In genomic region chr12:42935756-42936155, GRCh38 we compare ENCODE assay signal across 21 cellular contexts.
A peak's percentile ranks its signal among the peaks of the same experiment; 100 is the strongest.
DNase-seq lines count a peak whose midpoint lies in the region; ATAC-seq, FAIRE-seq and TF ChIP-seq lines count a peak whose summit lies in the region.
"Had no signal": no experiment of that assay in that cellular context is flagged by ENCODE, and none has a peak within 500 bp of the region (broad histone marks: within the 10 kb centered on the region; RNA-seq: fewer than 3 reads in every experiment).

No MANE protein-coding gene starts in this region.

- H3K27me3 Mint-ChIP-seq in HFFc6 (ENCODE audit: insufficient read depth) = no peaks in the 10 kb centered on the region; the same call in 1 of the 2 replicates
- H3K27me3 Mint-ChIP-seq: activated T-helper 17 cell treated with anti-CD3 and anti-CD28 coated beads, Interleukin-2, amount 50 U/mL, for 72 hours; central memory CD8-positive, alpha-beta T cell had no signal

- no peak overlapping the region for H3K27ac ChIP-seq in left lung
- H3K27ac ChIP-seq: adrenal gland had no signal

- H3K27me3 ChIP-seq in bronchial epithelial cell (ENCODE audit: control insufficient read depth, insufficient read depth, low read length) (no peaks in the 10 kb centered on the region), left lung (no peaks in the 10 kb centered on the region)
- H3K27me3 ChIP-seq: adrenal gland, BE2C had no signal

- H3K4me1 ChIP-seq in left lung = no peaks in the 10 kb centered on the region
- H3K4me1 ChIP-seq: adrenal gland, BE2C had no signal

- H3K36me3 ChIP-seq in bronchial epithelial cell (ENCODE audit: control insufficient read depth, insufficient read depth, low read length) (no peaks in the 10 kb centered on the region), left lung (no peaks in the 10 kb centered on the region)
- H3K36me3 ChIP-seq: adrenal gland, BE2C had no signal

- FAIRE-seq in bronchial epithelial cell (lab: Jason Lieb, UNC) = peak; percentile 23
- FAIRE-seq: endometrium, HTR-8/SVneo had no signal

- H3K4me3 ChIP-seq in bronchial epithelial cell (ENCODE audit: low read depth, low read length) = no peak overlapping the region
- H3K4me3 ChIP-seq in left lung = no peak overlapping the region
- H3K4me3 ChIP-seq: adrenal gland, lung had no signal

- no peak overlapping the region for H3K27ac Mint-ChIP-seq in HFFc6
- H3K27ac Mint-ChIP-seq: activated T-helper 17 cell treated with anti-CD3 and anti-CD28 coated beads, Interleukin-2, amount 50 U/mL, for 72 hours; natural killer cell had no signal

- H3K9me3 Mint-ChIP-seq in HFFc6 = peaks cover 15% of the 10 kb centered on the region

- intact Hi-C loops in left lung (cut with DNase I) = no loop called here
- intact Hi-C loops in posterior vena cava (cut with DNase I) = no loop called here

- no peak overlapping the region for H3K4me3 Mint-ChIP-seq in HFFc6
- H3K4me3 Mint-ChIP-seq: activated T-helper 17 cell treated with anti-CD3 and anti-CD28 coated beads, Interleukin-2, amount 50 U/mL, for 72 hours; central memory CD8-positive, alpha-beta T cell; natural killer cell had no signal

- peaks cover 0 to 24% of the 10 kb centered on the region in 2 donors for H3K9me3 ChIP-seq in left lung
- H3K9me3 ChIP-seq: adrenal gland, BE2C had no signal

- H3K4me1 Mint-ChIP-seq in HFFc6 (ENCODE audit: low read depth) = peaks cover 7% of the 10 kb centered on the region; the same call in 1 of the 2 replicates
- H3K4me1 Mint-ChIP-seq: activated T-helper 17 cell treated with anti-CD3 and anti-CD28 coated beads, Interleukin-2, amount 50 U/mL, for 72 hours; central memory CD8-positive, alpha-beta T cell; natural killer cell had no signal

- TF ChIP-seq CTCF in HFFc6 (IDR thresholded peaks at IDR 0.05) (no peak), bronchial epithelial cell (IDR thresholded peaks at IDR 0.05; ENCODE audit: insufficient read depth, low read length, severe bottlenecking) (no peak), left lung (IDR thresholded peaks at IDR 0.05) (no peak)

- no peaks in the 10 kb centered on the region for H3K36me3 Mint-ChIP-seq in HFFc6 (ENCODE audit: low read depth)

- DNase-seq in Ammon's horn (ENCODE audit: low spot score) (peak; percentile 50), HFFc6 (peak; percentile 5), bronchial epithelial cell (ENCODE audit: low read depth) (peak; percentile 82), left lung (no peak), posterior vena cava (ENCODE audit: low spot score) (no peak), NCI-H748 (lab: John Stamatoyannopoulos, UW; ENCODE audit: unreplicated experiment) (no peak)
- DNase-seq in effector CD4-positive, alpha-beta T cell = no peak
- DNase-seq in activated T-cell treated with anti-CD3 and anti-CD28 coated beads, Interleukin-2, amount 50 U/mL, for 48 hours = no peak
- DNase-seq: adrenal gland, BE2C, natural killer cell, NCI-H187, NCI-H510A, SHP77 treated with DMSO at 0.1 percent for 48 hours, T-helper 2 cell had no signal

- ATAC-seq in left lung = peak; percentile 45
- ATAC-seq: activated CD4-positive, CD25-positive, alpha-beta regulatory T cell treated with anti-CD3 and anti-CD28 coated beads, Interleukin-2, amount 50 U/mL, for 24 hours; activated T-helper 17 cell treated with anti-CD3 and anti-CD28 coated beads, Interleukin-2, amount 50 U/mL, for 72 hours; natural killer cell had no signal

Comparison
In these comparisons a context has a peak if more than half of its experiments do, and no peak if none do; other contexts are left out.
1. DNase-seq: peak in Ammon's horn (single experiment), HFFc6 (single experiment) and bronchial epithelial cell (single experiment); none in left lung (0 of 2), effector CD4-positive, alpha-beta T cell (single experiment), posterior vena cava (single experiment), NCI-H748 (single experiment) and activated T-cell treated with anti-CD3 and anti-CD28 coated beads, Interleukin-2, amount 50 U/mL, for 48 hours (0 of 2).